ENCODE assay signal across 23 cellular contexts in genomic region chr17:43528988-43529814, GRCh38. TPM values are rescaled to one million over a fixed set of nuclear protein-coding genes. Genes with fewer than 3 reads are reported as not detected.
DNase-seq lines count a peak whose midpoint lies in the region; ATAC-seq and TF ChIP-seq lines count a peak whose summit lies in the region.
"Had no signal": no experiment of that assay in that cellular context is flagged by ENCODE, and none has a peak within 500 bp of the region (broad histone marks: within the 10 kb centered on the region; RNA-seq: fewer than 3 reads in every experiment).

No MANE protein-coding gene starts in this region.

- peaks cover 0 to 41% (median 8%) of the 10 kb centered on the region in 9 donors for H3K36me3 ChIP-seq in heart right ventricle
- no peaks in the 10 kb centered on the region for H3K36me3 ChIP-seq in breast epithelium

- H3K9me3 Mint-ChIP-seq in nephron progenitor cell = no peaks in the 10 kb centered on the region
- no peaks in the 10 kb centered on the region for H3K9me3 Mint-ChIP-seq in type B pancreatic cell
- H3K9me3 Mint-ChIP-seq: activated naive CD8-positive, alpha-beta T cell treated with anti-CD3 and anti-CD28 coated beads for 36 hours; activated T-helper 17 cell treated with anti-CD3 and anti-CD28 coated beads, Interleukin-2, amount 50 U/mL, for 72 hours; brain; CD14-positive monocyte; IgD-negative memory B cell had no signal

- intact Hi-C loops in heart right ventricle (cut with DNase I) (no loop called here), Right ventricle myocardium inferior (cut with DNase I) (no loop called here), breast epithelium (cut with DNase I; ENCODE audit: low total_unique reads) (no loop called here)

- peak overlapping the region in 8 of 10 donors; percentile 4 to 86 (median 64) for H3K27ac ChIP-seq in heart right ventricle
- H3K27ac ChIP-seq in breast epithelium = peak overlapping the region; percentile 64 to 68
- H3K27ac ChIP-seq: neutrophil had no signal

- H3K4me3 Mint-ChIP-seq in nephron progenitor cell (peak overlapping the region; percentile 62), type B pancreatic cell (no peak overlapping the region)
- H3K4me3 Mint-ChIP-seq: activated naive CD8-positive, alpha-beta T cell treated with anti-CD3 and anti-CD28 coated beads for 36 hours; activated T-helper 17 cell treated with anti-CD3 and anti-CD28 coated beads, Interleukin-2, amount 50 U/mL, for 72 hours; CD14-positive monocyte; IgD-negative memory B cell had no signal

- H3K27ac Mint-ChIP-seq in nephron progenitor cell (no peak overlapping the region), type B pancreatic cell (peak overlapping the region; percentile 6)
- H3K27ac Mint-ChIP-seq: activated naive CD8-positive, alpha-beta T cell treated with anti-CD3 and anti-CD28 coated beads for 36 hours; activated T-helper 17 cell treated with anti-CD3 and anti-CD28 coated beads, Interleukin-2, amount 50 U/mL, for 72 hours; IgD-negative memory B cell had no signal

- H3K4me1 ChIP-seq in heart right ventricle = peaks cover 12 to 47% (median 39%) of the 10 kb centered on the region in 9 donors
- H3K4me1 ChIP-seq in breast epithelium = peaks cover 0 to 5% of the 10 kb centered on the region in 2 donors

- no peak for ATAC-seq in heart right ventricle
- ATAC-seq in Right ventricle myocardium inferior = no peak
- no peak for ATAC-seq in GM19023 (IDR thresholded peaks at IDR 0.05; ENCODE audit: unreplicated experiment)
- no peak for ATAC-seq in HG03095 (IDR thresholded peaks at IDR 0.05; ENCODE audit: unreplicated experiment)
- ATAC-seq: activated T-helper 17 cell treated with anti-CD3 and anti-CD28 coated beads, Interleukin-2, amount 50 U/mL, for 72 hours had no signal

- H3K9me3 ChIP-seq in heart right ventricle (no peaks in the 10 kb centered on the region), breast epithelium (no peaks in the 10 kb centered on the region)
- H3K9me3 ChIP-seq: neutrophil, stomach had no signal

- peaks cover 77% of the 10 kb centered on the region for H3K4me1 Mint-ChIP-seq in nephron progenitor cell
- peaks cover 33% of the 10 kb centered on the region for H3K4me1 Mint-ChIP-seq in type B pancreatic cell (ENCODE audit: unreplicated experiment)
- H3K4me1 Mint-ChIP-seq: activated naive CD8-positive, alpha-beta T cell treated with anti-CD3 and anti-CD28 coated beads for 36 hours; activated T-helper 17 cell treated with anti-CD3 and anti-CD28 coated beads, Interleukin-2, amount 50 U/mL, for 72 hours had no signal

- H3K27me3 ChIP-seq in heart right ventricle (no peaks in the 10 kb centered on the region), breast epithelium (no peaks in the 10 kb centered on the region)
- H3K27me3 ChIP-seq: neutrophil, stomach had no signal

- DNase-seq in heart right ventricle (no peak), Right ventricle myocardium inferior (ENCODE audit: missing footprints) (no peak), breast epithelium (ENCODE audit: low spot score in 2 of 2) (no peak), nephron progenitor cell (no peak), type B pancreatic cell (ENCODE audit: extremely low spot score, unreplicated experiment) (no peak), NCI-H2196 (lab: John Stamatoyannopoulos, UW; ENCODE audit: unreplicated experiment) (no peak)
- DNase-seq: activated CD4-positive, alpha-beta T cell treated with anti-CD3 and anti-CD28 coated beads for 4 hours; activated naive CD8-positive, alpha-beta T cell treated with anti-CD3 and anti-CD28 coated beads for 36 hours; cortex of kidney; DMS 273 treated with DMSO at 0.1 percent for 48 hours; GF-D8; kidney glomerular epithelial cell; NCI-H226; NCI-H82; stimulated activated CD4-positive, alpha-beta T cell treated with anti-CD3 and anti-CD28 coated beads, Interleukin-2, amount 100 ng/mL, for 48 hours; stomach had no signal

- 93 to 95% methylated on average over 20 of the region's 20 CpGs for WGBS in heart right ventricle, 2 donors

- peaks cover 35% of the 10 kb centered on the region for H3K36me3 Mint-ChIP-seq in nephron progenitor cell (ENCODE audit: low read depth)
- H3K36me3 Mint-ChIP-seq in type B pancreatic cell = peaks cover 17% of the 10 kb centered on the region

- no peak for TF ChIP-seq POLR2A in breast epithelium (IDR thresholded peaks at IDR 0.05)

- H3K4me3 ChIP-seq in heart right ventricle (no peak overlapping the region), breast epithelium (no peak overlapping the region)
- H3K4me3 ChIP-seq: stomach had no signal

- peaks cover 19% of the 10 kb centered on the region for H3K27me3 Mint-ChIP-seq in nephron progenitor cell (ENCODE audit: low read depth, poor library complexity)
- no peaks in the 10 kb centered on the region for H3K27me3 Mint-ChIP-seq in type B pancreatic cell
- H3K27me3 Mint-ChIP-seq: activated naive CD8-positive, alpha-beta T cell treated with anti-CD3 and anti-CD28 coated beads for 36 hours; activated T-helper 17 cell treated with anti-CD3 and anti-CD28 coated beads, Interleukin-2, amount 50 U/mL, for 72 hours; brain; IgD-negative memory B cell had no signal

- TF ChIP-seq CTCF in heart right ventricle (IDR thresholded peaks at IDR 0.05) = no peak
- no peak for TF ChIP-seq CTCF in breast epithelium (IDR thresholded peaks at IDR 0.05)
- TF ChIP-seq CTCF in nephron progenitor cell (IDR thresholded peaks at IDR 0.05) = no peak
- no peak for TF ChIP-seq CTCF in type B pancreatic cell (conservative IDR thresholded peaks at IDR 0.05)

RNA-seq across cellular contexts. Expression of gene ETV4, which starts 16.9 kb away (rescaled TPM):
- 1 to 10 TPM in 3 of 10 donors, under 1 TPM in 6, not detected in 1; 0.40 to 1.6 (median 0.76) TPM for total RNA-seq in heart right ventricle
- 1 to 10 TPM in 1 of 2 donors, under 1 TPM in 1; 0.59 to 2.8 TPM for polyA plus RNA-seq in heart right ventricle
- 0.41 TPM for total RNA-seq in Right ventricle myocardium inferior
- total RNA-seq in breast epithelium = 1 to 10 TPM in 2 of 3 donors, not detected in 1; 2.0 to 2.9 TPM
- 18.3 and 28.2 TPM in 2 replicates for total RNA-seq in type B pancreatic cell (ENCODE audit: low replicate concordance)
- polyA plus RNA-seq: CD14-positive monocyte, IgD-negative memory B cell had no signal

RNA-seq across cellular contexts. Expression of gene DHX8, which starts 45.4 kb away (rescaled TPM):
- total RNA-seq in heart right ventricle (10 to 100 TPM; 22.4 to 42.0 (median 29.0) TPM), Right ventricle myocardium inferior (22.3 TPM), breast epithelium (10 to 100 TPM; 32.5 to 44.1 (median 42.0) TPM), type B pancreatic cell (ENCODE audit: low replicate concordance) (50.1 and 56.8 TPM in 2 replicates)
- 10 to 100 TPM; 19.2 to 24.8 TPM for polyA plus RNA-seq in heart right ventricle
